ENCODE assay signal across 2 cellular contexts in the genomic region with DNA sequence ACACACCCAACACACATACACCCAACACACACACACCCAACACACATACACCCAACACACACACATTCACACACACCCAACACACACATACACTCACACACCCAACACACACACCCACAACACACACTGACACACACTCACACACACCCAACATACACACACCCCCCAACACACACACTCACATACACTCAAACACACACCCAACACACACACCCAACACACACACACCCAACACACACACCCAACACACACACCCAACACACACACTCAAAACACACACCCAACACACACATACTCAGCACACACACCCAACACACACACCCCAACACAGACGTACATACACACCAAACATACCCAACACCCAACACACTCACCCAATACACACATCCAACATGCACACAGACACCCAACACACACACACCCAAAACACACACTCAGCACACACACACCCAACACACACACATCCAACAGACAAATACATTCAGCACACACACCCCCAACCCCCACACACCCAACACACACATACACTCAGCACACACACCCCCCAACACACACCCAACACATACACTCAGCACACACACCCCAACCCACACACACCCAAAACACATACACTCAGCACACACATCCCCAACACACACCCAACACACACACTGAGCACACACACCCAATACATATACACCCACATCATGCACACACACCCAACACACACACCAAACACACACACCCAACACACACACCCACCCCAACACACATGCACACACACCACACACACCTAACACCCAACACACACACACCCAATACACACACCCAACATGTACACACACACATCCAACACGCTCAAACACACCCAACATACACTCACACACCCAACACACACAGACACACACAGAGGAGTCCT.
TF ChIP-seq lines count a peak whose summit lies in the region.

No MANE protein-coding gene starts in this region.

TF ChIP-seq in GM12891, 5 proteins besides CTCF, POLR2A, EP300 and RAD21:
- TF ChIP-seq POU2F2 (IDR thresholded peaks at IDR 0.05; ENCODE audit: low read depth, low read length) (no peak), POLR2AphosphoS5 (IDR thresholded peaks at IDR 0.05; ENCODE audit: low read depth, low read length) (no peak), PAX5 (IDR thresholded peaks at IDR 0.05; ENCODE audit: insufficient read depth, low read length, severe bottlenecking) (no peak), SPI1 (IDR thresholded peaks at IDR 0.05; ENCODE audit: low read depth, low read length) (no peak), TAF1 (IDR thresholded peaks at IDR 0.05; ENCODE audit: low read depth, low read length) (no peak)
TF ChIP-seq in GM12891: peak in this region for 0.

TF ChIP-seq in IMR-90, 13 proteins besides CTCF, POLR2A, EP300 and RAD21:
- no peak for TF ChIP-seq SMC3 (IDR thresholded peaks at IDR 0.05; ENCODE audit: low read depth, low read length)
- TF ChIP-seq CHD1 (IDR thresholded peaks at IDR 0.05; ENCODE audit: low read depth, low read length), result no peak
- no peak for TF ChIP-seq CEBPB (IDR thresholded peaks at IDR 0.05; ENCODE audit: low read depth, low read length)
- TF ChIP-seq FOS (IDR thresholded peaks at IDR 0.05; ENCODE audit: low read depth, low read length), result no peak
- TF ChIP-seq BHLHE40 (IDR thresholded peaks at IDR 0.05; ENCODE audit: low read depth, low read length), result no peak
- TF ChIP-seq, protein P1, sequence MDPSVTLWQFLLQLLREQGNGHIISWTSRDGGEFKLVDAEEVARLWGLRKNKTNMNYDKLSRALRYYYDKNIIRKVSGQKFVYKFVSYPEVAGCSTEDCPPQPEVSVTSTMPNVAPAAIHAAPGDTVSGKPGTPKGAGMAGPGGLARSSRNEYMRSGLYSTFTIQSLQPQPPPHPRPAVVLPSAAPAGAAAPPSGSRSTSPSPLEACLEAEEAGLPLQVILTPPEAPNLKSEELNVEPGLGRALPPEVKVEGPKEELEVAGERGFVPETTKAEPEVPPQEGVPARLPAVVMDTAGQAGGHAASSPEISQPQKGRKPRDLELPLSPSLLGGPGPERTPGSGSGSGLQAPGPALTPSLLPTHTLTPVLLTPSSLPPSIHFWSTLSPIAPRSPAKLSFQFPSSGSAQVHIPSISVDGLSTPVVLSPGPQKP (IDR thresholded peaks at IDR 0.05; ENCODE audit: borderline replicate concordance, low read depth, low read length), result no peak
- TF ChIP-seq MAZ (IDR thresholded peaks at IDR 0.05; ENCODE audit: borderline replicate concordance, low read depth, low read length), result no peak
- TF ChIP-seq RFX5 (IDR thresholded peaks at IDR 0.05; ENCODE audit: low read depth, low read length), result no peak
- TF ChIP-seq, protein P2, sequence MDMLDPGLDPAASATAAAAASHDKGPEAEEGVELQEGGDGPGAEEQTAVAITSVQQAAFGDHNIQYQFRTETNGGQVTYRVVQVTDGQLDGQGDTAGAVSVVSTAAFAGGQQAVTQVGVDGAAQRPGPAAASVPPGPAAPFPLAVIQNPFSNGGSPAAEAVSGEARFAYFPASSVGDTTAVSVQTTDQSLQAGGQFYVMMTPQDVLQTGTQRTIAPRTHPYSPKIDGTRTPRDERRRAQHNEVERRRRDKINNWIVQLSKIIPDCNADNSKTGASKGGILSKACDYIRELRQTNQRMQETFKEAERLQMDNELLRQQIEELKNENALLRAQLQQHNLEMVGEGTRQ (IDR thresholded peaks at IDR 0.05; ENCODE audit: low read depth, low read length), result no peak
- TF ChIP-seq NFE2L2 (IDR thresholded peaks at IDR 0.05; ENCODE audit: low read depth, low read length), result no peak
